Comparison of ENCODE assay signal across 11 cellular contexts in the genomic region with DNA sequence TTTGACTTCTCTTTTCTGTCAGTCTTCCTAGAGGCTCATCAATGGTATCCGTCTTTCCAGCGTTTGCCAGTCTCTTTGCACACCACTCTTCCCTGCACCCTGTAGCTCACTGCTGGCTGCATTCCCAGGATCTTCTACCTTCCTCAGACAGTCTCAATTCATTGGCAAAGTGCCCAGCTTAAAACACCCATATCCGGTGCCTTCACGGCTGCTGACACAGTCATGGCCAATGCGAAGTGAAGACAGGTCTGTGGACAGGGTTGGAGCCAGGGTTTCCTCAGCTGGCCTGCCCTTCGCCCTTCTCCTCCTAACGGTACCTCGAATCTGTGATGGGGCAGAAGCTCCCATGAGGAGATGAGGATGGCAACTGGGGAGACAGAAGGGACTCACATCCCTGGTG. TPM values are rescaled to one million over a fixed set of nuclear protein-coding genes. Genes with fewer than 3 reads are reported as not detected.
DNase-seq lines count a peak whose midpoint lies in the region; ATAC-seq and TF ChIP-seq lines count a peak whose summit lies in the region.
"Had no signal": no experiment of that assay in that cellular context is flagged by ENCODE, and none has a peak within 500 bp of the region (broad histone marks: within the 10 kb centered on the region; RNA-seq: fewer than 3 reads in every experiment).

No MANE protein-coding gene starts in this region.

- H3K9ac ChIP-seq in IMR-90 (ENCODE audit: low read depth, low read length) (no peak overlapping the region), SK-N-MC (ENCODE audit: insufficient read length) (no peak overlapping the region)

- H4K8ac ChIP-seq in IMR-90 (ENCODE audit: low read depth in 2 of 2, low read length in 2 of 2): no peak overlapping the region

- no peak for TF ChIP-seq CTCF in A673 (conservative IDR thresholded peaks at IDR 0.05; ENCODE audit: low read depth, low read length)
- no peak for TF ChIP-seq CTCF in IMR-90 (conservative IDR thresholded peaks at IDR 0.05; ENCODE audit: low read depth, low read length)
- TF ChIP-seq CTCF in heart left ventricle (IDR thresholded peaks at IDR 0.05): no peak

- peak overlapping the region; percentile 51 for H2AFZ ChIP-seq in IMR-90 (replicated peaks; ENCODE audit: low read length, poor library complexity)

- dilution Hi-C loops in IMR-90 (cut with HindIII; ENCODE audit: low sequenced_read_pairs, unreplicated experiment): no loop called here

- peak overlapping the region; percentile 28; the same call in 1 of the 2 replicates for H4K91ac ChIP-seq in IMR-90 (ENCODE audit: insufficient read depth, low read depth, low read length)

- H3K18ac ChIP-seq in IMR-90 (ENCODE audit: low read depth, low read length): no peak overlapping the region

- no peak overlapping the region for H3K4me2 ChIP-seq in IMR-90 (ENCODE audit: low read depth, low read length)

- H3K14ac ChIP-seq in IMR-90 (replicated peaks; ENCODE audit: low read depth, low read length): peak overlapping the region; percentile 45; the same call in 1 of the 2 replicates

- POLR2A ChIA-PET in A673 (lab: Charles Lee; ENCODE audit: low non-redundant PET) (no interaction called here), IMR-90 (lab: Charles Lee; ENCODE audit: unreplicated experiment) (no interaction called here)

- H2BK120ac ChIP-seq in IMR-90 (ENCODE audit: low read depth, low read length): peak overlapping the region; percentile 16

- no peaks in the 10 kb centered on the region for H3K9me3 ChIP-seq in A673 (ENCODE audit: low read depth, low read length, poor library complexity, severe bottlenecking)
- H3K9me3 ChIP-seq in IMR-90 (ENCODE audit: control insufficient read depth, insufficient read depth, low read length): peaks cover 11% of the 10 kb centered on the region
- no peaks in the 10 kb centered on the region for H3K9me3 ChIP-seq in SK-N-MC (ENCODE audit: low read depth, low read length)
- peaks cover 0 to 12% (median 0%) of the 10 kb centered on the region in 12 donors for H3K9me3 ChIP-seq in heart left ventricle

- H3K4ac ChIP-seq in IMR-90 (ENCODE audit: low read depth, low read length): 0 out of 2 replicates have a peak overlapping the region, but pooled peaks have one; percentile 32

- H4K5ac ChIP-seq in IMR-90 (ENCODE audit: low read depth, low read length): no peak overlapping the region

- in situ Hi-C loops in IMR-90 (cut with MboI; ENCODE audit: low sequenced_read_pairs): loop anchor here (10.0 kb wide), 1 partner anchor 411 kb away; no protein-coding TSS in a partner anchor

- peaks cover 0 to 5% of the 10 kb centered on the region in 2 experiments; a peak in 1 of 4 replicates for H3K79me1 ChIP-seq in IMR-90 (ENCODE audit: low read depth in 1 of 2, low read length in 2 of 2)

- peaks cover 12% of the 10 kb centered on the region for H3K9me1 ChIP-seq in IMR-90 (ENCODE audit: insufficient read depth, low read length)

- H2BK15ac ChIP-seq in IMR-90 (ENCODE audit: low read depth, low read length): no peak overlapping the region

- peaks cover 11% of the 10 kb centered on the region for H3K4me1 ChIP-seq in A673 (ENCODE audit: insufficient read depth, low read length, poor library complexity, severe bottlenecking)
- H3K4me1 ChIP-seq in IMR-90 (ENCODE audit: control insufficient read depth, insufficient read depth, low read length): peaks cover 9% of the 10 kb centered on the region; the same call in 1 of the 2 replicates
- peaks cover 0 to 26% (median 21%) of the 10 kb centered on the region in 12 donors for H3K4me1 ChIP-seq in heart left ventricle

- no peak overlapping the region for H2BK20ac ChIP-seq in IMR-90 (ENCODE audit: low read depth, low read length)

- H3K27me3 ChIP-seq in A673 (replicated peaks; ENCODE audit: insufficient read depth, low read depth, low read length, poor library complexity) (no peaks in the 10 kb centered on the region), IMR-90 (ENCODE audit: control insufficient read depth, insufficient read depth, low read length) (no peaks in the 10 kb centered on the region), heart left ventricle (no peaks in the 10 kb centered on the region)

- H2BK5ac ChIP-seq in IMR-90 (ENCODE audit: low read depth, low read length, poor library complexity, severe bottlenecking): no peak overlapping the region

- H4K20me1 ChIP-seq in IMR-90 (ENCODE audit: insufficient read depth, low read length): no peaks in the 10 kb centered on the region

- peak overlapping the region; percentile 37; the same call in 1 of the 2 replicates for H3K23ac ChIP-seq in IMR-90 (ENCODE audit: low read depth, low read length)

- no TSS peak for BruUV-seq in A673 (replicated peaks; lab: Mats Ljungman, UMichigan)
- no TSS peak for BruUV-seq in IMR-90 (replicated peaks; lab: Mats Ljungman, UMichigan)

- H3K27ac ChIP-seq in A673 (ENCODE audit: low read depth, low read length, poor library complexity, severe bottlenecking) (no peak overlapping the region), IMR-90 (ENCODE audit: insufficient read depth, low read length) (no peak overlapping the region), SK-N-MC (no peak overlapping the region), heart left ventricle (peak overlapping the region in 1 of 12 donors; percentile 2)
- H3K27ac ChIP-seq: HL-60 had no signal

- 56% methylated on average over 2 of the region's 8 CpGs; no CpG with 5 or more reads in 1 of the 2 experiments for WGBS in IMR-90 (ENCODE audit: extremely low coverage in 2 of 2, insufficient read length in 1 of 2), 2 experiments
- 18 to 29% (median 22%) methylated on average over 8 of the region's 8 CpGs for WGBS in heart left ventricle, 4 donors

- H2AK5ac ChIP-seq in IMR-90 (ENCODE audit: low read depth, low read length): peak overlapping the region; percentile 11; the same call in 1 of the 2 replicates

- intact Hi-C loops in A673 (cut with micrococcal nuclease; ENCODE audit: unreplicated experiment): no loop called here
- intact Hi-C loops in IMR-90 (cut with micrococcal nuclease): no loop called here
- intact Hi-C loops in heart left ventricle (cut with DNase I): loop anchor here in 1 of 10 donors (10.0 kb wide), 1 partner anchor 431 kb away; no protein-coding TSS in a partner anchor

- no peak overlapping the region for H3K56ac ChIP-seq in IMR-90 (ENCODE audit: extremely low read depth, insufficient read depth, low read length)

- no peak for ATAC-seq in IMR-90 (ENCODE audit: low read depth)
- peak; percentile 32 to 52 (median 43) for ATAC-seq in heart left ventricle
- ATAC-seq in HG03280 (IDR thresholded peaks at IDR 0.05; ENCODE audit: unreplicated experiment): no peak
- no peak for ATAC-seq in HG02938 (IDR thresholded peaks at IDR 0.05; ENCODE audit: unreplicated experiment)
- no peak for ATAC-seq in GM18861 (IDR thresholded peaks at IDR 0.05; ENCODE audit: unreplicated experiment)

- no peak for TF ChIP-seq RAD21 in IMR-90 (IDR thresholded peaks at IDR 0.05; ENCODE audit: low read length)

- peak; percentile 82 for DNase-seq in A673 (ENCODE audit: low spot score)
- DNase-seq in IMR-90: peak; percentile 81
- DNase-seq in SK-N-MC (ENCODE audit: low read depth, low spot score): peak; percentile 24
- peak in 1 of 5 donors; percentile 73 for DNase-seq in heart left ventricle
- DNase-seq in NOMO-1 treated with DMSO at 0.1 percent for 48 hours (lab: John Stamatoyannopoulos, UW; ENCODE audit: unreplicated experiment): no peak
- DNase-seq: activated naive CD4-positive, alpha-beta T cell treated with anti-CD3 and anti-CD28 coated beads, Interleukin-2, amount 50 U/mL, for 16 hours; islet precursor cell had no signal

- CTCF ChIA-PET in A673 (lab: Charles Lee): interaction anchor here (0.5 kb wide), 1 partner anchor 220 kb away, joined by 4 read pairs; a partner anchor contains a TSS
- CTCF ChIA-PET in IMR-90 (lab: Yijun Ruan, JAX): no interaction called here

- H3K36me3 ChIP-seq in A673 (ENCODE audit: insufficient read depth, low read length, poor library complexity, severe bottlenecking) (peaks cover 12% of the 10 kb centered on the region), IMR-90 (ENCODE audit: control insufficient read depth, insufficient read depth, low read length) (peaks cover 12% of the 10 kb centered on the region), SK-N-MC (ENCODE audit: insufficient read depth, low read length) (peaks cover 8% of the 10 kb centered on the region; the same call in 1 of the 2 replicates), heart left ventricle (peaks cover 0 to 25% (median 17%) of the 10 kb centered on the region in 9 donors)

- H2AK9ac ChIP-seq in IMR-90 (replicated peaks; ENCODE audit: low read depth, low read length, poor library complexity): peak overlapping the region; percentile 81

- H3K4me3 ChIP-seq in A673 (ENCODE audit: low read depth, low read length, poor library complexity, severe bottlenecking) (no peak overlapping the region), IMR-90 (ENCODE audit: insufficient read depth, low read depth, low read length) (no peak overlapping the region), SK-N-MC (no peak overlapping the region), heart left ventricle (no peak overlapping the region)

- TF ChIP-seq POLR2A in IMR-90 (IDR thresholded peaks at IDR 0.05; ENCODE audit: low read depth, low read length) (no peak), heart left ventricle (IDR thresholded peaks at IDR 0.05) (no peak)

TF ChIP-seq in IMR-90, 13 proteins besides CTCF, POLR2A, EP300 and RAD21 (continues in another document):
- no peak for TF ChIP-seq FOS (IDR thresholded peaks at IDR 0.05; ENCODE audit: low read depth, low read length)
- no peak for TF ChIP-seq NFE2L2 (IDR thresholded peaks at IDR 0.05; ENCODE audit: low read depth, low read length)
- TF ChIP-seq BHLHE40 (IDR thresholded peaks at IDR 0.05; ENCODE audit: low read depth, low read length): no peak
- TF ChIP-seq CEBPB (IDR thresholded peaks at IDR 0.05; ENCODE audit: low read depth, low read length): no peak
- TF ChIP-seq RCOR1 (IDR thresholded peaks at IDR 0.05; ENCODE audit: insufficient replicate concordance, low read length): no peak
- no peak for TF ChIP-seq MXI1 (IDR thresholded peaks at IDR 0.05; ENCODE audit: borderline replicate concordance, low read depth, low read length)
- TF ChIP-seq CHD1 (IDR thresholded peaks at IDR 0.05; ENCODE audit: low read depth, low read length): no peak

RNA-seq across cellular contexts. Expression of a gene that starts 36.1 kb away (rescaled TPM):
- total RNA-seq in A673 (2021) (1.2 and 1.7 TPM in 2 replicates), IMR-90 (2012; rRNA removed) (under 0.01 and 0.18 TPM in 2 replicates), heart left ventricle (10 to 100 TPM in 2 of 9 donors, 1 to 10 TPM in 7; 2.1 to 15.6 (median 6.0) TPM)
- polyA plus RNA-seq in IMR-90 (2012; rRNA removed) (0.15 and 0.56 TPM in 2 replicates), heart left ventricle (10 to 100 TPM in 1 of 2 donors, 1 to 10 TPM in 1; 6.5 to 23.4 TPM)
- polyA plus RNA-seq in IMR-90 (2012; cell fraction: cytosol; rRNA removed): 0.24 and 0.28 TPM in 2 replicates
- polyA plus RNA-seq in IMR-90 (2012; cell fraction: nucleus; rRNA removed; ENCODE audit: low replicate concordance): 0.23 and 0.77 TPM in 2 replicates

RNA-seq across cellular contexts. Expression of a gene that starts 50.4 kb away (rescaled TPM):
- total RNA-seq in A673 (2021) (not detected in 2 replicates), IMR-90 (2012; rRNA removed) (not detected in 2 replicates), heart left ventricle (over 10,000 TPM in 1 of 9 donors, 1,000 to 10,000 TPM in 8; 4,961 to 10,676 (median 6,839) TPM)
- polyA plus RNA-seq in IMR-90 (2012; rRNA removed) (0.09 TPM in 1 of 2 replicates, not detected in the other), heart left ventricle (over 10,000 TPM in 1 of 2 donors, 1,000 to 10,000 TPM in 1; 5,594 to 12,544 TPM)
- not detected in 2 replicates for polyA plus RNA-seq in IMR-90 (2012; cell fraction: cytosol; rRNA removed)
- polyA plus RNA-seq in IMR-90 (2012; cell fraction: nucleus; rRNA removed; ENCODE audit: low replicate concordance): not detected in 2 replicates

Comparison
In these comparisons a context has a peak if more than half of its experiments do, and no peak if none do; other contexts are left out.
1. ATAC-seq: peak in heart left ventricle (4 of 4); none in IMR-90 (single experiment), HG03280 (single experiment), HG02938 (single experiment) and GM18861 (single experiment).
2. RNA of a gene that starts 50.4 kb away (total RNA-seq): 4,961 to 10,676 TPM in heart left ventricle; not detected in A673 and not detected in IMR-90; every median in the first group is over 1,000 times any median in the second.